ENCODE assay signal across 14 cellular contexts in genomic region chr6:1130692-1131091, GRCh38.
"Had no signal": no experiment of that assay in that cellular context is flagged by ENCODE, and none has a peak within 500 bp of the region (broad histone marks: within the 10 kb centered on the region; RNA-seq: fewer than 3 reads in every experiment).

No MANE protein-coding gene starts in this region.

- H3K27me3 ChIP-seq: cardiac muscle cell, esophagus muscularis mucosa, transverse colon had no signal

- H3K9me3 ChIP-seq: esophagus muscularis mucosa, transverse colon had no signal

- H3K4me3 ChIP-seq: cardiac muscle cell, esophagus muscularis mucosa, skin epidermis, transverse colon had no signal

- H3K4me1 ChIP-seq: transverse colon had no signal

- H3K36me3 ChIP-seq: cardiac muscle cell, esophagus muscularis mucosa, transverse colon had no signal

- ATAC-seq: activated CD8-positive, alpha-beta T cell treated with anti-CD3 and anti-CD28 coated beads for 36 hours; activated T-cell treated with anti-CD3 and anti-CD28 coated beads, Interleukin-2, amount 50 U/mL, for 4 hours had no signal

- DNase-seq: activated B cell treated with CpG ODN at 0.5 μM for 24 hours; activated CD4-positive, alpha-beta T cell treated with anti-CD3 and anti-CD28 coated beads for 48 hours; activated CD8-positive, alpha-beta T cell treated with anti-CD3 and anti-CD28 coated beads for 36 hours; activated effector memory CD4-positive, alpha-beta T cell treated with Interleukin-2 at 50 U/mL for 16 hours; activated naive CD4-positive, alpha-beta T cell treated with anti-CD3 and anti-CD28 coated beads, Interleukin-2, amount 50 U/mL, for 16 hours; activated T-cell treated with anti-CD3 and anti-CD28 coated beads, Interleukin-2, amount 50 U/mL, for 4 hours; nephron progenitor cell; stimulated activated CD4-positive, alpha-beta T cell treated with anti-CD3 and anti-CD28 coated beads, Interleukin-4, amount 100 ng/mL, for 24 hours; stimulated activated naive CD4-positive, alpha-beta T cell treated with Interleukin-2 at 50 U/mL for 16 hours; substantia nigra; transverse colon had no signal

- H3K27ac ChIP-seq: cardiac muscle cell, esophagus muscularis mucosa, transverse colon had no signal
